ENCODE assay signal across 1 cellular context in the genomic region with DNA sequence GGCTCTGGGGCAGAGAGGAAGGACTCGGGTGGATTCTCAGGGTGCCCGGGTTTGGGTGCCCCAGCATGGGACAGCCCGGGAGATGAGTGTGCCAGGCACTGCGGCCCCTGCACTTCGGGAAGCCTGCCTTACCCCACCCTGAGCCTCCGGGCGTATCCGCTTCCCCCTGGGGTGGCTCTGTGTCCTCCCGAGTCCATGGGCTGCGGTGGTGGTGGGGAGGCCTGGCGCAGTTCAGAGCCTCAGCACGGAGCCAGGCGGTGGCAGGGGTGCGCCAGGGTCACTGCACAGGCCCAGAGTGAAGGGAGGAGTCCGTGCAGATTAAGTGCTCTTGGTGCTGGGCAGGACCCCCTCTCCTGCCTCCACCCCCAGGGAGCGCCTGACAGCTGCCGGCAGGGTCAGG.
TF ChIP-seq lines count a peak whose summit lies in the region.

No MANE protein-coding gene starts in this region.

TF ChIP-seq in A549, 52 proteins besides CTCF, POLR2A, EP300 and RAD21 (continued from another document):
- TF ChIP-seq, protein P1, sequence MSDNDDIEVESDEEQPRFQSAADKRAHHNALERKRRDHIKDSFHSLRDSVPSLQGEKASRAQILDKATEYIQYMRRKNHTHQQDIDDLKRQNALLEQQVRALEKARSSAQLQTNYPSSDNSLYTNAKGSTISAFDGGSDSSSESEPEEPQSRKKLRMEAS (IDR thresholded peaks at IDR 0.05): no peak
- TF ChIP-seq CBX8 (IDR thresholded peaks at IDR 0.05) (no peak), CBX2 (IDR thresholded peaks at IDR 0.05; ENCODE audit: borderline replicate concordance, low read depth) (no peak), HDAC2 (IDR thresholded peaks at IDR 0.05) (no peak), RFX5 (IDR thresholded peaks at IDR 0.05) (no peak), CHD4 (IDR thresholded peaks at IDR 0.05; ENCODE audit: borderline replicate concordance) (no peak), JUNB (IDR thresholded peaks at IDR 0.05) (no peak), NFE2L2 (conservative IDR thresholded peaks at IDR 0.05; ENCODE audit: low read length) (no peak), RCOR1 (IDR thresholded peaks at IDR 0.05; ENCODE audit: low read depth, low read length) (no peak)
- TF ChIP-seq, protein P2, sequence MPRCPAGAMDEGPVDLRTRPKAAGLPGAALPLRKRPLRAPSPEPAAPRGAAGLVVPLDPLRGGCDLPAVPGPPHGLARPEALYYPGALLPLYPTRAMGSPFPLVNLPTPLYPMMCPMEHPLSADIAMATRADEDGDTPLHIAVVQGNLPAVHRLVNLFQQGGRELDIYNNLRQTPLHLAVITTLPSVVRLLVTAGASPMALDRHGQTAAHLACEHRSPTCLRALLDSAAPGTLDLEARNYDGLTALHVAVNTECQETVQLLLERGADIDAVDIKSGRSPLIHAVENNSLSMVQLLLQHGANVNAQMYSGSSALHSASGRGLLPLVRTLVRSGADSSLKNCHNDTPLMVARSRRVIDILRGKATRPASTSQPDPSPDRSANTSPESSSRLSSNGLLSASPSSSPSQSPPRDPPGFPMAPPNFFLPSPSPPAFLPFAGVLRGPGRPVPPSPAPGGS (IDR thresholded peaks at IDR 0.05): no peak; the same call in 2 of the 3 replicates
- TF ChIP-seq, protein P3, sequence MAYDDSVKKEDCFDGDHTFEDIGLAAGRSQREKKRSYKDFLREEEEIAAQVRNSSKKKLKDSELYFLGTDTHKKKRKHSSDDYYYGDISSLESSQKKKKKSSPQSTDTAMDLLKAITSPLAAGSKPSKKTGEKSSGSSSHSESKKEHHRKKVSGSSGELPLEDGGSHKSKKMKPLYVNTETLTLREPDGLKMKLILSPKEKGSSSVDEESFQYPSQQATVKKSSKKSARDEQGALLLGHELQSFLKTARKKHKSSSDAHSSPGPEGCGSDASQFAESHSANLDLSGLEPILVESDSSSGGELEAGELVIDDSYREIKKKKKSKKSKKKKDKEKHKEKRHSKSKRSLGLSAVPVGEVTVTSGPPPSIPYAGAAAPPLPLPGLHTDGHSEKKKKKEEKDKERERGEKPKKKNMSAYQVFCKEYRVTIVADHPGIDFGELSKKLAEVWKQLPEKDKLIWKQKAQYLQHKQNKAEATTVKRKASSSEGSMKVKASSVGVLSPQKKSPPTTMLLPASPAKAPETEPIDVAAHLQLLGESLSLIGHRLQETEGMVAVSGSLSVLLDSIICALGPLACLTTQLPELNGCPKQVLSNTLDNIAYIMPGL (CRISPR knock-in tag; IDR thresholded peaks at IDR 0.05; ENCODE audit: borderline replicate concordance): no peak
- TF ChIP-seq, protein P4, sequence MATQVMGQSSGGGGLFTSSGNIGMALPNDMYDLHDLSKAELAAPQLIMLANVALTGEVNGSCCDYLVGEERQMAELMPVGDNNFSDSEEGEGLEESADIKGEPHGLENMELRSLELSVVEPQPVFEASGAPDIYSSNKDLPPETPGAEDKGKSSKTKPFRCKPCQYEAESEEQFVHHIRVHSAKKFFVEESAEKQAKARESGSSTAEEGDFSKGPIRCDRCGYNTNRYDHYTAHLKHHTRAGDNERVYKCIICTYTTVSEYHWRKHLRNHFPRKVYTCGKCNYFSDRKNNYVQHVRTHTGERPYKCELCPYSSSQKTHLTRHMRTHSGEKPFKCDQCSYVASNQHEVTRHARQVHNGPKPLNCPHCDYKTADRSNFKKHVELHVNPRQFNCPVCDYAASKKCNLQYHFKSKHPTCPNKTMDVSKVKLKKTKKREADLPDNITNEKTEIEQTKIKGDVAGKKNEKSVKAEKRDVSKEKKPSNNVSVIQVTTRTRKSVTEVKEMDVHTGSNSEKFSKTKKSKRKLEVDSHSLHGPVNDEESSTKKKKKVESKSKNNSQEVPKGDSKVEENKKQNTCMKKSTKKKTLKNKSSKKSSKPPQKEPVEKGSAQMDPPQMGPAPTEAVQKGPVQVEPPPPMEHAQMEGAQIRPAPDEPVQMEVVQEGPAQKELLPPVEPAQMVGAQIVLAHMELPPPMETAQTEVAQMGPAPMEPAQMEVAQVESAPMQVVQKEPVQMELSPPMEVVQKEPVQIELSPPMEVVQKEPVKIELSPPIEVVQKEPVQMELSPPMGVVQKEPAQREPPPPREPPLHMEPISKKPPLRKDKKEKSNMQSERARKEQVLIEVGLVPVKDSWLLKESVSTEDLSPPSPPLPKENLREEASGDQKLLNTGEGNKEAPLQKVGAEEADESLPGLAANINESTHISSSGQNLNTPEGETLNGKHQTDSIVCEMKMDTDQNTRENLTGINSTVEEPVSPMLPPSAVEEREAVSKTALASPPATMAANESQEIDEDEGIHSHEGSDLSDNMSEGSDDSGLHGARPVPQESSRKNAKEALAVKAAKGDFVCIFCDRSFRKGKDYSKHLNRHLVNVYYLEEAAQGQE (IDR thresholded peaks at IDR 0.05): no peak
